27 cellular contexts compared by ENCODE assay signal in the genomic region with DNA sequence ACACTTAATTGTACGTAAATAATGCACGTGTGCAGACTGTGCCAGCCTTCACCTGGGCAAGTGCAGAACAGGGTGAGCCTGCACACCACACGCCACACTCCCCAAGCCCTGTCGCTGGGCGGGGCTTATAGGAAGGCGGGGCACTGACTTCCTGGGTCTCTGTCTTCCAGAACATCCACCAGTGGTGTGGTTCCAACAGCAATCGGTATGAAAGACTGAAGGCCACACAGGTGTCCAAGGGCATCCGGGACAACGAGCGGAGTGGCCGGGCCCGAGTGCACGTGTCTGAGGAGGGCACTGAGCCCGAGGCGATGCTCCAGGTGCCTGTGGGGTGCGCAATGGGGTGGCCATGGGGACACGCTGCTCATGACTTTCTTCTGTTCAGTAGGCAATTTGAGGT.
"Had no signal": no experiment of that assay in that cellular context is flagged by ENCODE, and none has a peak within 500 bp of the region (broad histone marks: within the 10 kb centered on the region; RNA-seq: fewer than 3 reads in every experiment).

No MANE protein-coding gene starts in this region.

- H3K4me1 ChIP-seq: colonic mucosa had no signal

- DNase-seq: activated B cell treated with CpG ODN at 0.5 μM for 24 hours; activated CD4-positive, alpha-beta T cell treated with anti-CD3 and anti-CD28 coated beads for 36 hours; activated CD8-positive, alpha-beta memory T cell treated with anti-CD3 and anti-CD28 coated beads, Interleukin-2, amount 10 ng/mL, durations not matched to agents 7 days and 5 days; activated CD8-positive, alpha-beta T cell treated with anti-CD3 and anti-CD28 coated beads, Interleukin-2, amount 10 ng/mL, durations not matched to agents 7 days and 5 days; activated gamma-delta T cell; activated naive CD8-positive, alpha-beta T cell treated with anti-CD3 and anti-CD28 coated beads, Interleukin-2, amount 10 ng/mL, durations not matched to agents 7 days and 5 days; activated T-cell treated with anti-CD3 and anti-CD28 coated beads, Interleukin-2, amount 50 U/mL, for 48 hours; cerebellar nuclear complex; colonic mucosa; dorsolateral prefrontal cortex; effector memory CD4-positive, alpha-beta T cell; hypothalamus; immature natural killer cell; kidney; mesendoderm; stimulated activated CD4-positive, alpha-beta T cell treated with anti-CD3 and anti-CD28 coated beads, Interleukin-1b, Interleukin-23, amount 100 ng/mL, for 48 hours; stimulated activated naive B cell treated with anti-CD40 and anti-IgM and Interleukin-4, amounts not matched to agents 10 μg/mL and 1 μg/mL and 100 μg/mL, for 72 hours; stomach; T-helper 1 cell; transverse colon had no signal

- H3K9me3 ChIP-seq: ascending aorta, colonic mucosa, heart left ventricle, stomach, transverse colon had no signal

- H3K27ac ChIP-seq: cardiac muscle cell, colonic mucosa, transverse colon had no signal

- H3K27me3 ChIP-seq: ascending aorta, cardiac muscle cell, colonic mucosa, dorsolateral prefrontal cortex, heart left ventricle, stomach, transverse colon had no signal

- H3K4me3 ChIP-seq: ascending aorta, cardiac muscle cell, colonic mucosa, dorsolateral prefrontal cortex, heart left ventricle, lung, smooth muscle cell, stomach, transverse colon had no signal

- ATAC-seq: activated CD4-positive, alpha-beta T cell treated with anti-CD3 and anti-CD28 coated beads for 36 hours; activated CD8-positive, alpha-beta memory T cell treated with anti-CD3 and anti-CD28 coated beads, Interleukin-2, amount 10 ng/mL, durations not matched to agents 7 days and 5 days; activated CD8-positive, alpha-beta T cell treated with anti-CD3 and anti-CD28 coated beads, Interleukin-2, amount 10 ng/mL, durations not matched to agents 7 days and 5 days; heart left ventricle; left lobe of liver; natural killer cell treated with Interleukin-12 subunit alpha and Interleukin-12 subunit beta and Interleukin-15 and Interleukin-18, amount 100 ng/mL, for 72 hours; stimulated activated naive B cell treated with anti-CD40 and anti-IgM and Interleukin-4, amounts not matched to agents 10 μg/mL and 1 μg/mL and 100 μg/mL, for 72 hours had no signal
